Comparison of ENCODE assay signal across 8 cellular contexts in the genomic region with DNA sequence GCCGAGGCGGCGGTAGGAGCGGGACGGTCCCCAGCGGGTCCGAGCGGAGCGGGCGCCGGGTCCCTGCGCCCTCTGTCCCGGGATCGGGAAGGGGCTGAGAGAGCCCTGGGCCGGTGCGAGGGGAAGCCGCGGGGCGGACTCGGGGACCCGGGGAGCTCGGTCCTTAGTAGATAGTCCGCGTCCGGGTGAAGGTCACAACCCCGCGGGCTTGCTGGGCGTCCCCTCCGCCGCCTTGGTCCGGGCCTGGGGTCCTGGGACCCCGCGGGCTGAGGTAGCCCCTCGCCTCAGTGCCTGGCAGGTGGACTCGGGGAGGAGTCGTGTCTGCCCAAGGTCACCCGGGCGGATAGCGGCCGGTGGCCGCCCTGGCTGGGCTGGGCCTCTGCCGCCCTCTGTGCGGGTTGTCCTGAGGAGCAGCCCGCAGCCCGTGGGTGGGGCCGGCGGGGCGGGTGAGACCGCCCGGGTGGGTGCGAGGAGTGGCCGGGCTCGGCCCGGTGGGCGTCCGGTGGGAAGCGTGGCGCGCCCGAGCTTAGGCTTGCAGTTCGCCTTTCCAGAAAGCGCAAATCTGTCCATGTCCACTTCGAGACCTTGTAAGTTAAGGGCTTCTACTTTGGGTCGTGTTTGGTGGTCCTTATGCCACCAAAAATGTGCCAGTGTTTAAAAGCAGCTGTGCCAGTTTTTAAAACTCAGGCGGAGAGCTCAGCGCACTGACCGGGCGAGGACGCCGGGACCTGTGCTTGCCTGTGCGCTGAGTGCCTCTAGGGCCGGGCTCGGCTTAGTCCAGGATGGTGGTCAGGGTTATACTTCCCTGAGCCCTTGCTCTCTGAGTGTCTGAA. TPM values are rescaled to one million over a fixed set of nuclear protein-coding genes. Genes with fewer than 3 reads are reported as not detected.
A peak's percentile ranks its signal among the peaks of the same experiment; 100 is the strongest.
DNase-seq lines count a peak whose midpoint lies in the region; ATAC-seq and TF ChIP-seq lines count a peak whose summit lies in the region.

No MANE protein-coding gene starts in this region.

- H3K36me3 Mint-ChIP-seq in naive B cell, result peaks cover 0 to 6% of the 10 kb centered on the region in 2 donors

- H3K9me3 ChIP-seq in esophagus (ENCODE audit: control insufficient read depth in 2 of 2, insufficient read depth in 1 of 2, low read depth in 1 of 2, low read length in 1 of 2), result no peaks in the 10 kb centered on the region

- no peaks in the 10 kb centered on the region for H3K36me3 ChIP-seq in esophagus (ENCODE audit: control insufficient read depth in 2 of 2, insufficient read depth in 2 of 2, low read length in 1 of 2)
- H3K36me3 ChIP-seq in urinary bladder (ENCODE audit: insufficient read depth), result peaks cover 1% of the 10 kb centered on the region

- in situ Hi-C loops in KBM-7 (cut with MboI; ENCODE audit: low pct_unique_long_range_greater_than_20kb, low sequenced_read_pairs), result no loop called here

- ATAC-seq in GM21723 (IDR thresholded peaks at IDR 0.05; ENCODE audit: unreplicated experiment) (peak; percentile 45), naive B cell (ENCODE audit: low read depth in 2 of 2) (peak; percentile 10 to 14)

- peak overlapping the region; percentile 88 to 97 (median 94) for H3K4me3 Mint-ChIP-seq in naive B cell

- peak; percentile 23 for DNase-seq in GM10266 (ENCODE audit: extremely low spot score)
- DNase-seq in KBM-7, result peak; percentile 40
- peak; percentile 16 to 29 for DNase-seq in activated CD4-positive, alpha-beta T cell treated with anti-CD3 and anti-CD28 coated beads, Interleukin-2, amount 50 U/mL, for 48 hours
- DNase-seq in naive B cell, result peak; percentile 20
- no peak for DNase-seq in cerebellum (ENCODE audit: low spot score)

- no peaks in the 10 kb centered on the region for H3K27me3 ChIP-seq in esophagus (ENCODE audit: control insufficient read depth in 1 of 2, insufficient read depth in 2 of 2, low read length in 2 of 2)

- peak overlapping the region; percentile 84 to 91 for H3K4me3 ChIP-seq in esophagus (ENCODE audit: low read depth in 1 of 2, low read length in 2 of 2)
- peak overlapping the region; percentile 98 for H3K4me3 ChIP-seq in urinary bladder (ENCODE audit: low read depth, low read length)

- no peaks in the 10 kb centered on the region for H3K27me3 Mint-ChIP-seq in naive B cell

- TF ChIP-seq CTCF in GM10266 (IDR thresholded peaks at IDR 0.05; ENCODE audit: control insufficient read depth, insufficient read depth, low read depth, missing control alignments), result no peak

- H3K4me1 ChIP-seq in esophagus (ENCODE audit: control insufficient read depth in 2 of 2, insufficient read depth in 2 of 2, low read length in 1 of 2) (no peaks in the 10 kb centered on the region), urinary bladder (ENCODE audit: insufficient read depth) (no peaks in the 10 kb centered on the region)

- peak overlapping the region; percentile 88 to 97 (median 92) for H3K27ac Mint-ChIP-seq in naive B cell

- no peaks in the 10 kb centered on the region for H3K9me3 Mint-ChIP-seq in naive B cell

- H3K27ac ChIP-seq in esophagus (ENCODE audit: low read depth in 2 of 2, low read length in 1 of 2) (peak overlapping the region; percentile 51 to 74), urinary bladder (ENCODE audit: low read depth) (peak overlapping the region; percentile 67)

- peaks cover 38 to 76% (median 65%) of the 10 kb centered on the region in 3 donors for H3K4me1 Mint-ChIP-seq in naive B cell

- 0 to 1% methylated on average over 73 of the region's 73 CpGs for WGBS in esophagus, 2 donors
- WGBS in urinary bladder, result under 1% methylated on average over 72 of the region's 73 CpGs

RNA-seq across cellular contexts. Expression of a gene that starts 0.6 kb away (rescaled TPM):
- polyA plus RNA-seq in esophagus, result 10 to 100 TPM; 43.7 to 63.1 TPM
- 100 to 1,000 TPM; 145 to 224 (median 180) TPM for polyA plus RNA-seq in naive B cell (ENCODE audit: low read depth in 6 of 6)
- total RNA-seq in urinary bladder, result 58.3 TPM
- 106 TPM for polyA plus RNA-seq in urinary bladder
- 70.0 TPM for total RNA-seq in cerebellum

RNA-seq across cellular contexts. Expression of a gene that starts 0.7 kb away (rescaled TPM):
- 1 to 10 TPM; 1.4 to 1.7 TPM for polyA plus RNA-seq in esophagus
- polyA plus RNA-seq in naive B cell (ENCODE audit: low read depth in 6 of 6), result 1 to 10 TPM; 1.7 to 5.8 (median 2.5) TPM
- total RNA-seq in urinary bladder, result 5.7 TPM
- polyA plus RNA-seq in urinary bladder, result 6.5 TPM
- 6.1 TPM for total RNA-seq in cerebellum

RNA-seq across cellular contexts. Expression of a gene that starts 27.4 kb away (rescaled TPM):
- polyA plus RNA-seq in esophagus, result under 1 TPM in 1 of 2 donors, not detected in 1; 0.02 TPM
- polyA plus RNA-seq in naive B cell (ENCODE audit: low read depth in 6 of 6), result not detected
- total RNA-seq in urinary bladder, result 0.58 TPM
- polyA plus RNA-seq in urinary bladder, result not detected
- 0.36 TPM for total RNA-seq in cerebellum

RNA-seq across cellular contexts. Expression of a gene that starts 52.8 kb away (rescaled TPM):
- 100 to 1,000 TPM; 152 to 159 TPM for polyA plus RNA-seq in esophagus
- polyA plus RNA-seq in naive B cell (ENCODE audit: low read depth in 6 of 6), result 100 to 1,000 TPM; 200 to 248 (median 220) TPM
- total RNA-seq in urinary bladder, result 64.5 TPM
- polyA plus RNA-seq in urinary bladder, result 140 TPM
- 61.3 TPM for total RNA-seq in cerebellum
